ENCODE assay signal across 24 cellular contexts in genomic region chr1:109541102-109541501, GRCh38. TPM values are rescaled to one million over a fixed set of nuclear protein-coding genes. Genes with fewer than 3 reads are reported as not detected.
A peak's percentile ranks its signal among the peaks of the same experiment; 100 is the strongest.
DNase-seq lines count a peak whose midpoint lies in the region; ATAC-seq, FAIRE-seq and TF ChIP-seq lines count a peak whose summit lies in the region.
"Had no signal": no experiment of that assay in that cellular context is flagged by ENCODE, and none has a peak within 500 bp of the region (broad histone marks: within the 10 kb centered on the region; RNA-seq: fewer than 3 reads in every experiment).

No MANE protein-coding gene starts in this region.

- H3K4me1 ChIP-seq in ACC112 (ENCODE audit: control insufficient read depth, insufficient read depth, low read length, unreplicated experiment) (peaks cover 8% of the 10 kb centered on the region), BLaER1 (peaks cover 14% of the 10 kb centered on the region), K562 (replicated peaks in 1 of 2; ENCODE audit: control insufficient read depth in 2 of 2, insufficient read depth in 2 of 2, low read length in 2 of 2) (peaks cover 2 to 16% of the 10 kb centered on the region in 2 experiments; a peak in 3 of 5 replicates)

- CTCF ChIA-PET in K562 (lab: Yijun Ruan, JAX; ENCODE audit: low intra/inter-chr PET ratio): no interaction called here
- CTCF ChIA-PET in activated naive CD4-positive, alpha-beta T cell treated with anti-CD3 and anti-CD28 coated beads for 36 hours (lab: Charles Lee): interaction anchor here (1.0 to 19.9 kb wide), 9 partner anchors 8 to 109 kb away, joined by 3 to 1207 read pairs (median 5); partner anchors contain the start of genes AMIGO1, ATXN7L2 and CYB561D1

- POLR2A ChIA-PET in K562 (lab: Yijun Ruan, JAX): interaction anchor here (0.6 to 3.6 kb wide), 6 partner anchors 8 to 240 kb away, joined by 3 to 19 read pairs (median 8); partner anchors contain the start of gene GNAI3

- TF ChIP-seq CTCF in K562 (IDR thresholded peaks at IDR 0.05 in 2 of 3, conservative IDR thresholded peaks at IDR 0.05 in 1 of 3; ENCODE audit: insufficient read depth in 2 of 3, low read depth in 1 of 3, low read length in 3 of 3): no peak

- H3K4me3 Mint-ChIP-seq in activated naive CD4-positive, alpha-beta T cell treated with anti-CD3 and anti-CD28 coated beads for 36 hours: no peak overlapping the region
- H3K4me3 Mint-ChIP-seq: CD8-positive, alpha-beta T cell; GM23338; IgD-negative memory B cell had no signal

- H2AFZ ChIP-seq in ACC112 (ENCODE audit: low read length, unreplicated experiment) (peak overlapping the region; percentile 12), K562 (ENCODE audit: low read depth, low read length) (peak overlapping the region; percentile 28; the same call in 1 of the 2 replicates)
- H2AFZ ChIP-seq: GM23338 had no signal

- H3K9me3 ChIP-seq in BLaER1: no peaks in the 10 kb centered on the region
- no peaks in the 10 kb centered on the region for H3K9me3 ChIP-seq in K562 (replicated peaks; ENCODE audit: control insufficient read depth, insufficient read depth, low read depth, low read length)

- H3K27ac Mint-ChIP-seq in activated naive CD4-positive, alpha-beta T cell treated with anti-CD3 and anti-CD28 coated beads for 36 hours: no peak overlapping the region
- H3K27ac Mint-ChIP-seq: CD8-positive, alpha-beta T cell; GM23338 had no signal

- TF ChIP-seq POLR2A in K562 (conservative IDR thresholded peaks at IDR 0.05): no peak
- no peak for TF ChIP-seq POLR2A in H54 (IDR thresholded peaks at IDR 0.05; ENCODE audit: low read depth, low read length)

- intact Hi-C loops in K562 (cut with micrococcal nuclease) (no loop called here), Right ventricle myocardium inferior (cut with DNase I) (no loop called here)
- intact Hi-C loops in activated naive CD4-positive, alpha-beta T cell treated with anti-CD3 and anti-CD28 coated beads for 36 hours (cut with micrococcal nuclease): no loop called here

- H3K9ac ChIP-seq in BLaER1 (no peak overlapping the region), K562 (ENCODE audit: insufficient read depth in 1 of 2, low read depth in 2 of 2, low read length in 2 of 2) (no peak overlapping the region)

- no peaks in the 10 kb centered on the region for H3K27me3 Mint-ChIP-seq in activated naive CD4-positive, alpha-beta T cell treated with anti-CD3 and anti-CD28 coated beads for 36 hours (ENCODE audit: low read depth)
- H3K27me3 Mint-ChIP-seq: IgD-negative memory B cell had no signal

- no peak for TF ChIP-seq EP300 in K562 (IDR thresholded peaks at IDR 0.05; ENCODE audit: low read length)

- ATAC-seq in K562 (no peak), Right ventricle myocardium inferior (no peak)
- ATAC-seq: CD8-positive, alpha-beta T cell; GM12878; GM23338; HCT116; HepG2 had no signal

- H3K36me3 Mint-ChIP-seq in activated naive CD4-positive, alpha-beta T cell treated with anti-CD3 and anti-CD28 coated beads for 36 hours (ENCODE audit: low read depth): no peaks in the 10 kb centered on the region
- H3K36me3 Mint-ChIP-seq: CD8-positive, alpha-beta T cell; IgD-negative memory B cell had no signal

- H3K79me2 ChIP-seq in ACC112 (ENCODE audit: control insufficient read depth, insufficient read depth, low read length, unreplicated experiment) (no peaks in the 10 kb centered on the region), K562 (ENCODE audit: control insufficient read depth, insufficient read depth, low read length) (no peaks in the 10 kb centered on the region)

- FAIRE-seq in K562 (lab: Jason Lieb, UNC) (no peak), H54 (lab: Jason Lieb, UNC) (no peak)
- FAIRE-seq: GM12878, HepG2 had no signal

- H3K27ac ChIP-seq in ACC112 (ENCODE audit: low read depth, low read length): no peak overlapping the region
- H3K27ac ChIP-seq in BLaER1: no peak overlapping the region
- H3K27ac ChIP-seq in K562 (ENCODE audit: extremely low read depth, low read depth, low read length): no peak overlapping the region

- WGBS in K562 (ENCODE audit: insufficient coverage, low coverage, missing lambda C conversion rate): 19% methylated on average over 3 of the region's 3 CpGs

- BruUV-seq in K562 (replicated peaks; lab: Mats Ljungman, UMichigan): no TSS peak

- H3K4me3 ChIP-seq in ACC112 (ENCODE audit: low read depth, low read length) (no peak overlapping the region), BLaER1 (no peak overlapping the region), K562 (no peak overlapping the region)
- H3K4me3 ChIP-seq: GM12878, GM23338 had no signal

- peak overlapping the region; percentile 47 for H3K4me2 ChIP-seq in BLaER1
- no peak overlapping the region for H3K4me2 ChIP-seq in K562 (ENCODE audit: insufficient read depth, low read length)
- H3K4me2 ChIP-seq: GM23338 had no signal

- DNase-seq in K562 (ENCODE audit: extremely low read depth in 1 of 4, low spot score in 3 of 4) (peak in 1 of 4 experiments; percentile 4), medulla oblongata (ENCODE audit: extremely low spot score) (peak; percentile 62), Right ventricle myocardium inferior (ENCODE audit: missing footprints) (no peak), kidney tubule cell (ENCODE audit: low spot score) (no peak), H54 (ENCODE audit: insufficient read length, low spot score) (no peak)
- DNase-seq in activated naive CD4-positive, alpha-beta T cell treated with anti-CD3 and anti-CD28 coated beads for 36 hours: no peak
- DNase-seq: ACHN; Calu3; CD8-positive, alpha-beta T cell; DMS 273 treated with DMSO at 0.1 percent for 48 hours; DMS53; DND-41; EL; KG1 had no signal

- TF ChIP-seq RAD21 in K562 (CRISPR knock-in tag; conservative IDR thresholded peaks at IDR 0.05 in 1 of 2, IDR thresholded peaks at IDR 0.05 in 1 of 2): no peak

- no peaks in the 10 kb centered on the region for H3K4me1 Mint-ChIP-seq in activated naive CD4-positive, alpha-beta T cell treated with anti-CD3 and anti-CD28 coated beads for 36 hours (ENCODE audit: low read depth)

- no peaks in the 10 kb centered on the region for H3K9me1 ChIP-seq in K562 (ENCODE audit: control insufficient read depth, insufficient read depth, low read length)

- H4K20me1 ChIP-seq in BLaER1 (no peaks in the 10 kb centered on the region), K562 (replicated peaks; ENCODE audit: control insufficient read depth, insufficient read depth, low read length) (no peaks in the 10 kb centered on the region)

- in situ Hi-C loops in K562 (cut with MboI): no loop called here

- H3K27me3 ChIP-seq in ACC112 (ENCODE audit: insufficient read depth, low read length) (no peaks in the 10 kb centered on the region), BLaER1 (no peaks in the 10 kb centered on the region), K562 (ENCODE audit: control insufficient read depth in 2 of 2, insufficient read depth in 2 of 2, low read length in 2 of 2) (peaks cover 2 to 13% of the 10 kb centered on the region in 2 experiments; a peak in 2 of 5 replicates)

- H3K36me3 ChIP-seq in ACC112 (ENCODE audit: insufficient read depth, low read length): no peaks in the 10 kb centered on the region
- H3K36me3 ChIP-seq in BLaER1: no peaks in the 10 kb centered on the region
- no peaks in the 10 kb centered on the region for H3K36me3 ChIP-seq in K562 (ENCODE audit: control insufficient read depth, insufficient read depth, low read length)

- H3K9me3 Mint-ChIP-seq in activated naive CD4-positive, alpha-beta T cell treated with anti-CD3 and anti-CD28 coated beads for 36 hours: no peaks in the 10 kb centered on the region
- H3K9me3 Mint-ChIP-seq: CD8-positive, alpha-beta T cell; GM23338; IgD-negative memory B cell had no signal

RNA-seq across cellular contexts. Expression of gene GPR61, which starts 1.4 kb away (rescaled TPM):
- not detected in 2 replicates for total RNA-seq in K562 (2011; cell fraction: chromatin; rRNA removed; ENCODE audit: low replicate concordance)
- under 0.01 TPM in 1 of 2 replicates, not detected in the other for total RNA-seq in K562 (2011; cell fraction: nucleolus; rRNA removed)
- 0.29 TPM in 1 of 2 replicates, not detected in the other for total RNA-seq in K562 (2011; cell fraction: nucleoplasm; rRNA removed)
- not detected in 2 replicates for total RNA-seq in K562 (2014; rRNA removed)
- total RNA-seq in K562 (2014; rRNA removed; fragmentation: Illumina TruSeq; extraction: Trizol): 0.04 TPM in 1 of 2 replicates, not detected in the other
- total RNA-seq in K562 (2015; rRNA removed; fragmentation: Illumina TruSeq; extraction: Trizol): 0.15 TPM in 1 of 2 replicates, not detected in the other
- total RNA-seq in K562 (2021): not detected in 2 replicates
- 0.15 TPM in 1 of 2 replicates, not detected in the other for polyA plus RNA-seq in K562 (2011; rRNA removed)
- polyA plus RNA-seq in K562 (2011; cell fraction: cytosol; rRNA removed): 0.01 TPM in 1 of 2 replicates, not detected in the other
- polyA plus RNA-seq in K562 (2011; cell fraction: nucleus; rRNA removed): not detected in 2 replicates
- 0.90 and 1.3 TPM in 2 replicates for polyA plus RNA-seq in K562 (2012)
- polyA plus RNA-seq in K562 (2014; fragmentation: Illumina TruSeq; extraction: Trizol): not detected in 2 replicates
- 1 to 10 TPM in 1 of 2 experiments, under 1 TPM in 1; 0.65 to 1.1 TPM for polyA plus RNA-seq in K562 (2014; fragmentation: Nextera tagmentation; extraction: Ambion mirVana)
- polyA plus RNA-seq in K562 (2014; rRNA removed): 0.25 TPM in 1 of 2 replicates, not detected in the other
- polyA minus RNA-seq in K562 (2011; rRNA and poly(A)+ RNA removed): 0.28 and 0.54 TPM in 2 replicates
- not detected in 2 replicates for polyA minus RNA-seq in K562 (2011; cell fraction: cytosol; rRNA and poly(A)+ RNA removed)
- 0.89 TPM in 1 of 2 replicates, not detected in the other for polyA minus RNA-seq in K562 (2011; cell fraction: nucleus; rRNA and poly(A)+ RNA removed)
- total RNA-seq in Right ventricle myocardium inferior: not detected
- total RNA-seq in activated naive CD4-positive, alpha-beta T cell treated with anti-CD3 and anti-CD28 coated beads for 36 hours: under 1 TPM in 1 of 2 experiments, not detected in 1; 0.31 TPM
- total RNA-seq: A172, Calu3, G401, GM23338, HepG2 had no signal
- polyA plus RNA-seq: BJ, HepG2, IgD-negative memory B cell had no signal

RNA-seq across cellular contexts. Expression of gene GNAI3, which starts 7.3 kb away (rescaled TPM):
- total RNA-seq in K562 (2011; cell fraction: chromatin; rRNA removed; ENCODE audit: low replicate concordance): 4.4 and 10.9 TPM in 2 replicates
- total RNA-seq in K562 (2011; cell fraction: nucleolus; rRNA removed): 3.5 and 3.9 TPM in 2 replicates
- total RNA-seq in K562 (2011; cell fraction: nucleoplasm; rRNA removed): 8.6 and 16.3 TPM in 2 replicates
- 7.1 and 7.9 TPM in 2 replicates for total RNA-seq in K562 (2014; rRNA removed)
- 12.9 and 14.3 TPM in 2 replicates for total RNA-seq in K562 (2014; rRNA removed; fragmentation: Illumina TruSeq; extraction: Trizol)
- 11.0 and 11.9 TPM in 2 replicates for total RNA-seq in K562 (2015; rRNA removed; fragmentation: Illumina TruSeq; extraction: Trizol)
- total RNA-seq in K562 (2021): 9.1 TPM in 2 replicates
- 8.8 and 13.2 TPM in 2 replicates for polyA plus RNA-seq in K562 (2011; rRNA removed)
- polyA plus RNA-seq in K562 (2011; cell fraction: cytosol; rRNA removed): 2.1 and 5.2 TPM in 2 replicates
- polyA plus RNA-seq in K562 (2011; cell fraction: nucleus; rRNA removed): 1.5 and 2.5 TPM in 2 replicates
- 7.9 and 9.5 TPM in 2 replicates for polyA plus RNA-seq in K562 (2012)
- polyA plus RNA-seq in K562 (2014; fragmentation: Illumina TruSeq; extraction: Trizol): 8.5 and 8.9 TPM in 2 replicates
- 1 to 10 TPM; 6.9 to 8.0 TPM for polyA plus RNA-seq in K562 (2014; fragmentation: Nextera tagmentation; extraction: Ambion mirVana)
- polyA plus RNA-seq in K562 (2014; rRNA removed): 6.3 and 6.8 TPM in 2 replicates
- 23.7 and 24.6 TPM in 2 replicates for polyA minus RNA-seq in K562 (2011; rRNA and poly(A)+ RNA removed)
- polyA minus RNA-seq in K562 (2011; cell fraction: cytosol; rRNA and poly(A)+ RNA removed): 5.8 and 6.5 TPM in 2 replicates
- polyA minus RNA-seq in K562 (2011; cell fraction: nucleus; rRNA and poly(A)+ RNA removed): 5.3 and 10.7 TPM in 2 replicates
- 2.3 TPM for total RNA-seq in Right ventricle myocardium inferior
- 1 to 10 TPM; 8.0 to 8.5 TPM for total RNA-seq in activated naive CD4-positive, alpha-beta T cell treated with anti-CD3 and anti-CD28 coated beads for 36 hours

RNA-seq across cellular contexts. Expression of gene AMIGO1, which starts 31.6 kb away (rescaled TPM):
- 0.69 and 0.83 TPM in 2 replicates for total RNA-seq in K562 (2011; cell fraction: chromatin; rRNA removed; ENCODE audit: low replicate concordance)
- total RNA-seq in K562 (2011; cell fraction: nucleolus; rRNA removed): 0.39 and 0.83 TPM in 2 replicates
- 1.0 and 1.2 TPM in 2 replicates for total RNA-seq in K562 (2011; cell fraction: nucleoplasm; rRNA removed)
- total RNA-seq in K562 (2014; rRNA removed) (0.78 and 1.00 TPM in 2 replicates), K562 (2014; rRNA removed; fragmentation: Illumina TruSeq; extraction: Trizol) (0.67 and 0.69 TPM in 2 replicates), K562 (2015; rRNA removed; fragmentation: Illumina TruSeq; extraction: Trizol) (0.53 and 0.54 TPM in 2 replicates), K562 (2021) (0.72 and 1.0 TPM in 2 replicates), Right ventricle myocardium inferior (18.3 TPM)
- polyA plus RNA-seq in K562 (2011; rRNA removed) (0.33 and 0.46 TPM in 2 replicates), K562 (2014; fragmentation: Illumina TruSeq; extraction: Trizol) (0.76 and 0.83 TPM in 2 replicates), K562 (2014; fragmentation: Nextera tagmentation; extraction: Ambion mirVana) (under 1 TPM; 0.24 to 0.31 TPM), K562 (2014; rRNA removed) (0.45 and 0.71 TPM in 2 replicates)
- polyA plus RNA-seq in K562 (2011; cell fraction: cytosol; rRNA removed): 0.50 and 0.70 TPM in 2 replicates
- polyA plus RNA-seq in K562 (2011; cell fraction: nucleus; rRNA removed): 0.46 and 0.54 TPM in 2 replicates
- polyA plus RNA-seq in K562 (2012): 0.68 and 0.84 TPM in 2 replicates
- polyA minus RNA-seq in K562 (2011; rRNA and poly(A)+ RNA removed): 0.39 and 0.56 TPM in 2 replicates
- 0.36 and 0.48 TPM in 2 replicates for polyA minus RNA-seq in K562 (2011; cell fraction: cytosol; rRNA and poly(A)+ RNA removed)
- polyA minus RNA-seq in K562 (2011; cell fraction: nucleus; rRNA and poly(A)+ RNA removed): 0.27 and 0.67 TPM in 2 replicates
- 1 to 10 TPM; 1.5 to 1.7 TPM for total RNA-seq in activated naive CD4-positive, alpha-beta T cell treated with anti-CD3 and anti-CD28 coated beads for 36 hours
- total RNA-seq: A172 had no signal

RNA-seq across cellular contexts. Expression of gene CYB561D1, which starts 47.2 kb away (rescaled TPM):
- 10.5 and 21.1 TPM in 2 replicates for total RNA-seq in K562 (2011; cell fraction: chromatin; rRNA removed; ENCODE audit: low replicate concordance)
- total RNA-seq in K562 (2011; cell fraction: nucleolus; rRNA removed): 13.8 and 15.2 TPM in 2 replicates
- total RNA-seq in K562 (2011; cell fraction: nucleoplasm; rRNA removed): 15.0 and 15.6 TPM in 2 replicates
- 1.8 and 2.6 TPM in 2 replicates for total RNA-seq in K562 (2014; rRNA removed)
- 2.6 and 3.2 TPM in 2 replicates for total RNA-seq in K562 (2014; rRNA removed; fragmentation: Illumina TruSeq; extraction: Trizol)
- total RNA-seq in K562 (2015; rRNA removed; fragmentation: Illumina TruSeq; extraction: Trizol): 3.1 and 3.5 TPM in 2 replicates
- 5.9 and 7.2 TPM in 2 replicates for total RNA-seq in K562 (2021)
- polyA plus RNA-seq in K562 (2011; rRNA removed): 6.8 and 8.7 TPM in 2 replicates
- 9.0 and 11.4 TPM in 2 replicates for polyA plus RNA-seq in K562 (2011; cell fraction: cytosol; rRNA removed)
- 13.7 and 16.3 TPM in 2 replicates for polyA plus RNA-seq in K562 (2011; cell fraction: nucleus; rRNA removed)
- 5.5 and 9.8 TPM in 2 replicates for polyA plus RNA-seq in K562 (2012)
- 4.0 and 4.6 TPM in 2 replicates for polyA plus RNA-seq in K562 (2014; fragmentation: Illumina TruSeq; extraction: Trizol)
- polyA plus RNA-seq in K562 (2014; fragmentation: Nextera tagmentation; extraction: Ambion mirVana): under 1 TPM; 0.71 to 0.72 TPM
- 4.9 and 5.5 TPM in 2 replicates for polyA plus RNA-seq in K562 (2014; rRNA removed)
- polyA minus RNA-seq in K562 (2011; rRNA and poly(A)+ RNA removed): 3.8 and 4.1 TPM in 2 replicates
- 2.4 and 2.7 TPM in 2 replicates for polyA minus RNA-seq in K562 (2011; cell fraction: cytosol; rRNA and poly(A)+ RNA removed)
- 5.5 and 8.4 TPM in 2 replicates for polyA minus RNA-seq in K562 (2011; cell fraction: nucleus; rRNA and poly(A)+ RNA removed)
- total RNA-seq in Right ventricle myocardium inferior: 5.8 TPM
- total RNA-seq in activated naive CD4-positive, alpha-beta T cell treated with anti-CD3 and anti-CD28 coated beads for 36 hours: 1 to 10 TPM; 6.6 to 8.5 TPM

RNA-seq across cellular contexts. Expression of gene ATXN7L2, which starts 57.4 kb away (rescaled TPM):
- 13.4 and 39.5 TPM in 2 replicates for total RNA-seq in K562 (2011; cell fraction: chromatin; rRNA removed; ENCODE audit: low replicate concordance)
- 28.8 and 32.7 TPM in 2 replicates for total RNA-seq in K562 (2011; cell fraction: nucleolus; rRNA removed)
- 14.5 and 23.4 TPM in 2 replicates for total RNA-seq in K562 (2011; cell fraction: nucleoplasm; rRNA removed)
- total RNA-seq in K562 (2014; rRNA removed): 6.3 and 10.4 TPM in 2 replicates
- total RNA-seq in K562 (2014; rRNA removed; fragmentation: Illumina TruSeq; extraction: Trizol): 1.9 and 2.3 TPM in 2 replicates
- 4.4 and 5.8 TPM in 2 replicates for total RNA-seq in K562 (2015; rRNA removed; fragmentation: Illumina TruSeq; extraction: Trizol)
- 9.4 and 10.0 TPM in 2 replicates for total RNA-seq in K562 (2021)
- polyA plus RNA-seq in K562 (2011; rRNA removed): 3.1 and 5.9 TPM in 2 replicates
- polyA plus RNA-seq in K562 (2011; cell fraction: cytosol; rRNA removed): 4.0 and 11.5 TPM in 2 replicates
- 23.4 and 48.0 TPM in 2 replicates for polyA plus RNA-seq in K562 (2011; cell fraction: nucleus; rRNA removed)
- 5.9 and 6.8 TPM in 2 replicates for polyA plus RNA-seq in K562 (2012)
- 7.1 and 8.5 TPM in 2 replicates for polyA plus RNA-seq in K562 (2014; fragmentation: Illumina TruSeq; extraction: Trizol)
- under 1 TPM; 0.21 to 0.56 TPM for polyA plus RNA-seq in K562 (2014; fragmentation: Nextera tagmentation; extraction: Ambion mirVana)
- polyA plus RNA-seq in K562 (2014; rRNA removed): 10.4 and 11.1 TPM in 2 replicates
- 2.4 and 3.5 TPM in 2 replicates for polyA minus RNA-seq in K562 (2011; rRNA and poly(A)+ RNA removed)
- 2.6 and 4.1 TPM in 2 replicates for polyA minus RNA-seq in K562 (2011; cell fraction: cytosol; rRNA and poly(A)+ RNA removed)
- 13.1 and 13.6 TPM in 2 replicates for polyA minus RNA-seq in K562 (2011; cell fraction: nucleus; rRNA and poly(A)+ RNA removed)
- 2.5 TPM for total RNA-seq in Right ventricle myocardium inferior
- total RNA-seq in activated naive CD4-positive, alpha-beta T cell treated with anti-CD3 and anti-CD28 coated beads for 36 hours: 10 to 100 TPM; 15.2 to 16.4 TPM
